Comparison of ENCODE assay signal across 12 cellular contexts in genomic region chr16:23494188-23494587, GRCh38.
"Had no signal": no experiment of that assay in that cellular context is flagged by ENCODE, and none has a peak within 500 bp of the region (broad histone marks: within the 10 kb centered on the region; RNA-seq: fewer than 3 reads in every experiment).

No MANE protein-coding gene starts in this region.

- H3K9me3 Mint-ChIP-seq: activated CD4-positive, alpha-beta memory T cell treated with anti-CD3 and anti-CD28 coated beads for 36 hours; activated naive CD8-positive, alpha-beta T cell treated with anti-CD3 and anti-CD28 coated beads, Interleukin-2, amount 50 U/mL, for 24 hours; natural killer cell; stimulated activated memory B cell treated with anti-CD40 and anti-IgM and Interleukin-4, amounts not matched to agents 10 μg/mL and 1 μg/mL and 100 μg/mL, for 72 hours; type B pancreatic cell had no signal

- DNase-seq: activated CD4-positive, alpha-beta memory T cell treated with anti-CD3 and anti-CD28 coated beads for 36 hours; activated naive CD8-positive, alpha-beta T cell treated with anti-CD3 and anti-CD28 coated beads, Interleukin-2, amount 50 U/mL, for 24 hours; activated T-cell treated with anti-CD3 and anti-CD28 coated beads, Interleukin-2, amount 50 U/mL, for 48 hours; effector CD4-positive, alpha-beta T cell; natural killer cell; right cardiac atrium; stimulated activated CD4-positive, alpha-beta T cell treated with anti-CD3 and anti-CD28 coated beads, Interleukin-1b, Interleukin-23, amount 100 ng/mL, for 48 hours had no signal

- H3K4me3 Mint-ChIP-seq: activated CD4-positive, alpha-beta memory T cell treated with anti-CD3 and anti-CD28 coated beads for 36 hours; activated naive CD8-positive, alpha-beta T cell treated with anti-CD3 and anti-CD28 coated beads, Interleukin-2, amount 50 U/mL, for 24 hours; natural killer cell; stimulated activated memory B cell treated with anti-CD40 and anti-IgM and Interleukin-4, amounts not matched to agents 10 μg/mL and 1 μg/mL and 100 μg/mL, for 72 hours; type B pancreatic cell had no signal

- H3K27me3 ChIP-seq: cardiac muscle cell, hepatocyte, spleen had no signal

- H3K27me3 Mint-ChIP-seq: activated CD4-positive, alpha-beta memory T cell treated with anti-CD3 and anti-CD28 coated beads for 36 hours; activated naive CD8-positive, alpha-beta T cell treated with anti-CD3 and anti-CD28 coated beads, Interleukin-2, amount 50 U/mL, for 24 hours; stimulated activated memory B cell treated with anti-CD40 and anti-IgM and Interleukin-4, amounts not matched to agents 10 μg/mL and 1 μg/mL and 100 μg/mL, for 72 hours; type B pancreatic cell had no signal

- ATAC-seq: activated naive CD8-positive, alpha-beta T cell treated with anti-CD3 and anti-CD28 coated beads, Interleukin-2, amount 50 U/mL, for 24 hours; natural killer cell; right cardiac atrium; stimulated activated memory B cell treated with anti-CD40 and anti-IgM and Interleukin-4, amounts not matched to agents 10 μg/mL and 1 μg/mL and 100 μg/mL, for 72 hours had no signal

- H2AFZ ChIP-seq: hepatocyte had no signal

- H3K4me2 ChIP-seq: hepatocyte had no signal

- H3K4me3 ChIP-seq: cardiac muscle cell, hepatocyte, spleen had no signal

- H3K27ac Mint-ChIP-seq: activated CD4-positive, alpha-beta memory T cell treated with anti-CD3 and anti-CD28 coated beads for 36 hours; activated naive CD8-positive, alpha-beta T cell treated with anti-CD3 and anti-CD28 coated beads, Interleukin-2, amount 50 U/mL, for 24 hours; natural killer cell; stimulated activated memory B cell treated with anti-CD40 and anti-IgM and Interleukin-4, amounts not matched to agents 10 μg/mL and 1 μg/mL and 100 μg/mL, for 72 hours; type B pancreatic cell had no signal

- H3K27ac ChIP-seq: cardiac muscle cell, hepatocyte, spleen had no signal
